1 cellular context compared by ENCODE assay signal in the genomic region with DNA sequence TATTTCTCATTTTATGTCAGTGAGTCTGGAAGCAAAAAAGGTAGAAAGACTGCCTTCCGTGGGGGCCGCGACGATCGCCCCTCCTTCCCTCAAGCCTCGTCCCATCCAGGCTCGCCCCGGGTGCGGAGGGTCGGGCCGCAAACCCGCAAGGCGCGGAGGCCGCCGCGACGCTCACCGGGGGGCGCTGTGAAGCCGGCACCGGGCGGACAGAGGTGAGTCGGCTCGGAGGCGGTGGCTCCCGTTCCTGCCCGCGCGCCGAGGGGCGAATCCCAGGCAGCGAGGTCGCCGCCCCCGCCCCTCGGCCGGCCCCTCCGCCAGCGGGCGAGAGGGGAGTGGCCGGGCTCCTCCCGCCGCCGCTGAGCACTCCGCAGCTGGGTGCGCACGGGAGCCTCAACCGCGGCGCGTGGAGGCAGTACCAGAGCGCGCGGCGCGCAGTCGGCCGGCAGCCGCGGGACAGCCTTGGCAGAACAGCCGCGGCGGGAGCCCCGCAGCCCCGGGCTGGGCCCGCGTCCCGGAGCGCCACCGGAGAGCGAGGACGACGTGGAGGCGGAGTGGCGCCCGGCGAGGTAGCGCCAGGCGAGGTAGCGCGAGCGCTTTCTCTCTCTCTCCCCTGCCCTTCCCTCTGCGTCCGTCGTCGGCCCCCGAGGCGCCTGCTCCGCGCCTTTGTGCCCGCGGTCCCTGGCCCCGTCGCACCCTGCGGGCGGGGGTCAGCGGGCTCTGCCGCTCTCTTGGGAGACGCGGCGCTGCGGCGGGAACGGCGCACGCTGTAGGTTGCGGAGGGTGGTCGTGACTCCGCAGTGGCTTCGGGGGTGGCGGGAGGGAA.
TF ChIP-seq lines count a peak whose summit lies in the region.

A gene (plus strand): TSS at position 359 of the 823 bp plus-strand sequence. CDS start 31,492 bp downstream, outside the sequence.

TF ChIP-seq in HepG2, 621 proteins besides CTCF, POLR2A, EP300 and RAD21 (continued from another document):
- TF ChIP-seq THYN1 (CRISPR knock-in tag; IDR thresholded peaks at IDR 0.05; ENCODE audit: borderline replicate concordance, low read depth) (peak; percentile 61; the same call in 1 of the 2 replicates), ZNF263 (CRISPR knock-in tag; IDR thresholded peaks at IDR 0.05) (peak; percentile 98), EZH2 (conservative IDR thresholded peaks at IDR 0.05; ENCODE audit: low read depth, low read length) (no peak), ZNF274 (CRISPR knock-in tag; IDR thresholded peaks at IDR 0.05) (peak; percentile 30), ZNF451 (CRISPR knock-in tag; IDR thresholded peaks at IDR 0.05) (peak; percentile 95), BORCS8-MEF2B (CRISPR knock-in tag; IDR thresholded peaks at IDR 0.05) (peak; percentile 92)
- TF ChIP-seq, protein P1, sequence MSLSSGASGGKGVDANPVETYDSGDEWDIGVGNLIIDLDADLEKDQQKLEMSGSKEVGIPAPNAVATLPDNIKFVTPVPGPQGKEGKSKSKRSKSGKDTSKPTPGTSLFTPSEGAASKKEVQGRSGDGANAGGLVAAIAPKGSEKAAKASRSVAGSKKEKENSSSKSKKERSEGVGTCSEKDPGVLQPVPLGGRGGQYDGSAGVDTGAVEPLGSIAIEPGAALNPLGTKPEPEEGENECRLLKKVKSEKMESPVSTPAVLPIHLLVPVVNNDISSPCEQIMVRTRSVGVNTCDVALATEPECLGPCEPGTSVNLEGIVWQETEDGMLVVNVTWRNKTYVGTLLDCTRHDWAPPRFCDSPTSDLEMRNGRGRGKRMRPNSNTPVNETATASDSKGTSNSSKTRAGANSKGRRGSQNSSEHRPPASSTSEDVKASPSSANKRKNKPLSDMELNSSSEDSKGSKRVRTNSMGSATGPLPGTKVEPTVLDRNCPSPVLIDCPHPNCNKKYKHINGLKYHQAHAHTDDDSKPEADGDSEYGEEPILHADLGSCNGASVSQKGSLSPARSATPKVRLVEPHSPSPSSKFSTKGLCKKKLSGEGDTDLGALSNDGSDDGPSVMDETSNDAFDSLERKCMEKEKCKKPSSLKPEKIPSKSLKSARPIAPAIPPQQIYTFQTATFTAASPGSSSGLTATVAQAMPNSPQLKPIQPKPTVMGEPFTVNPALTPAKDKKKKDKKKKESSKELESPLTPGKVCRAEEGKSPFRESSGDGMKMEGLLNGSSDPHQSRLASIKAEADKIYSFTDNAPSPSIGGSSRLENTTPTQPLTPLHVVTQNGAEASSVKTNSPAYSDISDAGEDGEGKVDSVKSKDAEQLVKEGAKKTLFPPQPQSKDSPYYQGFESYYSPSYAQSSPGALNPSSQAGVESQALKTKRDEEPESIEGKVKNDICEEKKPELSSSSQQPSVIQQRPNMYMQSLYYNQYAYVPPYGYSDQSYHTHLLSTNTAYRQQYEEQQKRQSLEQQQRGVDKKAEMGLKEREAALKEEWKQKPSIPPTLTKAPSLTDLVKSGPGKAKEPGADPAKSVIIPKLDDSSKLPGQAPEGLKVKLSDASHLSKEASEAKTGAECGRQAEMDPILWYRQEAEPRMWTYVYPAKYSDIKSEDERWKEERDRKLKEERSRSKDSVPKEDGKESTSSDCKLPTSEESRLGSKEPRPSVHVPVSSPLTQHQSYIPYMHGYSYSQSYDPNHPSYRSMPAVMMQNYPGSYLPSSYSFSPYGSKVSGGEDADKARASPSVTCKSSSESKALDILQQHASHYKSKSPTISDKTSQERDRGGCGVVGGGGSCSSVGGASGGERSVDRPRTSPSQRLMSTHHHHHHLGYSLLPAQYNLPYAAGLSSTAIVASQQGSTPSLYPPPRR (CRISPR knock-in tag; IDR thresholded peaks at IDR 0.05; ENCODE audit: borderline replicate concordance), result peak; percentile 70
